Comparison of ENCODE assay signal across 8 cellular contexts in genomic region chr1:196609114-196609737, GRCh38. TPM values are rescaled to one million over a fixed set of nuclear protein-coding genes. Genes with fewer than 3 reads are reported as not detected.
A peak's percentile ranks its signal among the peaks of the same experiment; 100 is the strongest.
DNase-seq lines count a peak whose midpoint lies in the region; ATAC-seq, FAIRE-seq and TF ChIP-seq lines count a peak whose summit lies in the region.

No MANE protein-coding gene starts in this region.

- FAIRE-seq in small intestine (lab: Jason Lieb, UNC), result no peak

- H3K4ac ChIP-seq in IMR-90 (ENCODE audit: low read depth, low read length), result no peak overlapping the region

- H3K79me1 ChIP-seq in IMR-90 (ENCODE audit: low read depth in 1 of 2, low read length in 2 of 2), result no peaks in the 10 kb centered on the region

- H4K20me1 ChIP-seq in IMR-90 (ENCODE audit: insufficient read depth, low read length), result no peaks in the 10 kb centered on the region

- intact Hi-C loops in IMR-90 (cut with micrococcal nuclease), result loop anchor here (5.0 kb wide), 1 partner anchor 43 kb away; the partner anchor contains the start of gene CFH

- no TSS peak for BruUV-seq in IMR-90 (replicated peaks; lab: Mats Ljungman, UMichigan)

- no peak overlapping the region for H2AK5ac ChIP-seq in IMR-90 (ENCODE audit: low read depth, low read length)

- no peak overlapping the region for H3K27ac ChIP-seq in IMR-90 (ENCODE audit: insufficient read depth, low read length)
- peak overlapping the region; percentile 95 for H3K27ac ChIP-seq in ectodermal cell (ENCODE audit: insufficient read depth, low read depth, low read length, poor library complexity, severe bottlenecking)
- peak overlapping the region in 1 of 2 donors; percentile 88 for H3K27ac ChIP-seq in small intestine (ENCODE audit: low read depth in 1 of 2, low read length in 1 of 2)

- peak; percentile 35 for ATAC-seq in IMR-90 (ENCODE audit: low read depth)

- H2AFZ ChIP-seq in IMR-90 (replicated peaks; ENCODE audit: low read length, poor library complexity), result peak overlapping the region; percentile 94

- H3K4me1 ChIP-seq in IMR-90 (ENCODE audit: control insufficient read depth, insufficient read depth, low read length) (no peaks in the 10 kb centered on the region), ectodermal cell (ENCODE audit: control insufficient read depth, insufficient read depth, low read length) (peaks cover 5% of the 10 kb centered on the region), mucosa of stomach (ENCODE audit: control insufficient read depth, insufficient read depth, low read length) (no peaks in the 10 kb centered on the region), small intestine (ENCODE audit: control insufficient read depth in 2 of 2, insufficient read depth in 1 of 2, low read depth in 1 of 2, low read length in 1 of 2) (peaks cover 0 to 2% of the 10 kb centered on the region in 2 donors)

- H2BK15ac ChIP-seq in IMR-90 (ENCODE audit: low read depth, low read length), result no peak overlapping the region; the same call in 2 of the 3 replicates

- H3K9me3 ChIP-seq in IMR-90 (ENCODE audit: control insufficient read depth, insufficient read depth, low read length) (no peaks in the 10 kb centered on the region), ectodermal cell (ENCODE audit: control insufficient read depth, low read length) (no peaks in the 10 kb centered on the region), mucosa of stomach (ENCODE audit: control insufficient read depth, low read length) (no peaks in the 10 kb centered on the region), small intestine (ENCODE audit: control insufficient read depth, low read depth) (no peaks in the 10 kb centered on the region)

- H2BK120ac ChIP-seq in IMR-90 (ENCODE audit: low read depth, low read length), result peak overlapping the region; percentile 32; the same call in 1 of the 2 replicates

- no peak overlapping the region for H3K14ac ChIP-seq in IMR-90 (replicated peaks; ENCODE audit: low read depth, low read length)

- no peaks in the 10 kb centered on the region for H3K9me1 ChIP-seq in IMR-90 (ENCODE audit: insufficient read depth, low read length)

- peak overlapping the region; percentile 89 for H2AK9ac ChIP-seq in IMR-90 (replicated peaks; ENCODE audit: low read depth, low read length, poor library complexity)

- no peak overlapping the region for H2BK5ac ChIP-seq in IMR-90 (ENCODE audit: low read depth, low read length, poor library complexity, severe bottlenecking)

- H4K91ac ChIP-seq in IMR-90 (ENCODE audit: insufficient read depth, low read depth, low read length), result no peak overlapping the region; the same call in 1 of the 2 replicates

- H3K9ac ChIP-seq in IMR-90 (ENCODE audit: low read depth, low read length) (no peak overlapping the region), mucosa of stomach (ENCODE audit: low read length) (peak overlapping the region; percentile 64)

- WGBS in IMR-90 (ENCODE audit: extremely low coverage in 2 of 2, insufficient read length in 1 of 2), 2 experiments, result 23% methylated on average over 4 of the region's 16 CpGs; no CpG with 5 or more reads in 1 of the 2 experiments
- 23 to 24% methylated on average over 16 of the region's 16 CpGs for WGBS in ectodermal cell, 2 experiments
- WGBS in small intestine, 3 donors, result 22 to 32% (median 27%) methylated on average over 16 of the region's 16 CpGs

- no peak overlapping the region for H3K23ac ChIP-seq in IMR-90 (ENCODE audit: low read depth, low read length)

- H4K5ac ChIP-seq in IMR-90 (ENCODE audit: low read depth, low read length), result no peak overlapping the region

- H3K4me3 ChIP-seq in IMR-90 (ENCODE audit: insufficient read depth, low read depth, low read length), result peak overlapping the region; percentile 53
- H3K4me3 ChIP-seq in ectodermal cell (ENCODE audit: insufficient read depth, low read depth, low read length), result peak overlapping the region; percentile 80
- peak overlapping the region; percentile 34 for H3K4me3 ChIP-seq in mucosa of stomach (ENCODE audit: low read length)
- H3K4me3 ChIP-seq in small intestine (ENCODE audit: low read depth in 1 of 2, low read length in 2 of 2), result peak overlapping the region in 1 of 2 donors; percentile 30

- no peaks in the 10 kb centered on the region for H3K27me3 ChIP-seq in IMR-90 (ENCODE audit: control insufficient read depth, insufficient read depth, low read length)
- H3K27me3 ChIP-seq in ectodermal cell (ENCODE audit: control insufficient read depth, insufficient read depth, low read length, poor library complexity, severe bottlenecking), result no peaks in the 10 kb centered on the region
- H3K27me3 ChIP-seq in mucosa of stomach (ENCODE audit: control insufficient read depth, insufficient read depth, low read length), result no peaks in the 10 kb centered on the region
- peaks cover 0 to 2% of the 10 kb centered on the region in 2 donors for H3K27me3 ChIP-seq in small intestine (ENCODE audit: control insufficient read depth in 2 of 2, insufficient read depth in 2 of 2, low read length in 2 of 2)

- TF ChIP-seq POLR2A in IMR-90 (IDR thresholded peaks at IDR 0.05; ENCODE audit: low read depth, low read length), result no peak

- H3K4me2 ChIP-seq in IMR-90 (ENCODE audit: low read depth, low read length), result peak overlapping the region; percentile 78

- CTCF ChIA-PET in IMR-90 (lab: Yijun Ruan, JAX), result interaction anchor here (0.6 kb wide), 1 partner anchor 481 kb away, joined by 3 read pairs; no protein-coding TSS in a partner anchor

- no peak overlapping the region for H2BK20ac ChIP-seq in IMR-90 (ENCODE audit: low read depth, low read length)

- in situ Hi-C loops in IMR-90 (cut with MboI; ENCODE audit: low sequenced_read_pairs), result no loop called here

- peak overlapping the region in 1 of 2 experiments; percentile 62; a peak in 1 of 4 replicates for H4K8ac ChIP-seq in IMR-90 (ENCODE audit: low read depth in 2 of 2, low read length in 2 of 2)

- TF ChIP-seq CTCF in IMR-90 (conservative IDR thresholded peaks at IDR 0.05; ENCODE audit: low read depth, low read length), result no peak

- dilution Hi-C loops in IMR-90 (cut with HindIII; ENCODE audit: low sequenced_read_pairs, unreplicated experiment), result no loop called here

- no peak for TF ChIP-seq RAD21 in IMR-90 (IDR thresholded peaks at IDR 0.05; ENCODE audit: low read length)

- no peak overlapping the region for H3K56ac ChIP-seq in IMR-90 (ENCODE audit: extremely low read depth, insufficient read depth, low read length)

- DNase-seq in DMS153 treated with DMSO at 0.1 percent for 48 hours (lab: John Stamatoyannopoulos, UW; ENCODE audit: unreplicated experiment) (peak; percentile 64), IMR-90 (peak; percentile 11), small intestine (no peak), SK-N-DZ (ENCODE audit: low spot score) (no peak)
- no peak for DNase-seq in stimulated activated CD4-positive, alpha-beta T cell treated with anti-CD3 and anti-CD28 coated beads, Interleukin-12 subunit alpha, Interleukin-12 subunit beta, amount 100 ng/mL, for 4 hours
- no peak for DNase-seq in activated naive CD4-positive, alpha-beta T cell treated with anti-CD3 and anti-CD28 coated beads, Interleukin-2, amount 50 U/mL, for 16 hours

- H3K36me3 ChIP-seq in IMR-90 (ENCODE audit: control insufficient read depth, insufficient read depth, low read length) (no peaks in the 10 kb centered on the region), ectodermal cell (ENCODE audit: control insufficient read depth, insufficient read depth, low read length) (no peaks in the 10 kb centered on the region), mucosa of stomach (ENCODE audit: control insufficient read depth, insufficient read depth, low read length) (no peaks in the 10 kb centered on the region), small intestine (ENCODE audit: control insufficient read depth in 2 of 2, insufficient read depth in 2 of 2, low read length in 2 of 2) (no peaks in the 10 kb centered on the region)

- POLR2A ChIA-PET in IMR-90 (lab: Charles Lee; ENCODE audit: unreplicated experiment), result interaction anchor here (0.9 kb wide), 1 partner anchor 29 kb away, joined by 4 read pairs; no protein-coding TSS in a partner anchor

- no peak overlapping the region for H3K18ac ChIP-seq in IMR-90 (ENCODE audit: low read depth, low read length)

TF ChIP-seq in IMR-90, 13 proteins besides CTCF, POLR2A, EP300 and RAD21:
- 0 out of 2 replicates have a peak, but pooled peaks have one; percentile 18 for TF ChIP-seq CEBPB (IDR thresholded peaks at IDR 0.05; ENCODE audit: low read depth, low read length)
- TF ChIP-seq RCOR1 (IDR thresholded peaks at IDR 0.05; ENCODE audit: insufficient replicate concordance, low read length), result no peak

RNA-seq across cellular contexts. Expression of gene KCNT2, which starts 1.0 kb away (rescaled TPM):
- 0.56 and 0.72 TPM in 2 replicates for total RNA-seq in IMR-90 (2012; rRNA removed)
- polyA plus RNA-seq in IMR-90 (2012; rRNA removed), result 0.17 and 0.22 TPM in 2 replicates
- polyA plus RNA-seq in IMR-90 (2012; cell fraction: cytosol; rRNA removed), result 0.02 and 0.05 TPM in 2 replicates
- 0.10 and 1.3 TPM in 2 replicates for polyA plus RNA-seq in IMR-90 (2012; cell fraction: nucleus; rRNA removed; ENCODE audit: low replicate concordance)
- 15.6 TPM for polyA plus RNA-seq in ectodermal cell (2013, experiment 1 of 4)
- 14.2 TPM for polyA plus RNA-seq in ectodermal cell (2013, experiment 2 of 4)
- polyA plus RNA-seq in ectodermal cell (2013, experiment 3 of 4), result 15.6 TPM
- polyA plus RNA-seq in ectodermal cell (2013, experiment 4 of 4), result 18.2 TPM
- polyA plus RNA-seq in small intestine, result under 1 TPM in 2 of 3 donors, not detected in 1; 0.27 to 0.61 TPM
- polyA plus RNA-seq in SK-N-DZ (2014; cell fraction: cytosol; rRNA removed), result 7.4 and 9.0 TPM in 2 replicates
- polyA plus RNA-seq in SK-N-DZ (2014; cell fraction: nucleus; rRNA removed), result 27.3 and 28.7 TPM in 2 replicates

RNA-seq across cellular contexts. Expression of gene CFH, which starts 42.6 kb away (rescaled TPM):
- 6.3 and 12.8 TPM in 2 replicates for total RNA-seq in IMR-90 (2012; rRNA removed)
- polyA plus RNA-seq in IMR-90 (2012; rRNA removed) (9.8 and 12.1 TPM in 2 replicates), small intestine (10 to 100 TPM in 1 of 3 donors, 1 to 10 TPM in 1, under 1 TPM in 1; 0.89 to 52.9 (median 7.6) TPM)
- polyA plus RNA-seq in IMR-90 (2012; cell fraction: cytosol; rRNA removed), result 2.3 and 3.0 TPM in 2 replicates
- polyA plus RNA-seq in IMR-90 (2012; cell fraction: nucleus; rRNA removed; ENCODE audit: low replicate concordance), result 0.99 and 13.7 TPM in 2 replicates
- not detected for polyA plus RNA-seq in ectodermal cell (2013, experiment 1 of 4)
- polyA plus RNA-seq in ectodermal cell (2013, experiment 2 of 4), result 0.16 TPM
- not detected for polyA plus RNA-seq in ectodermal cell (2013, experiment 3 of 4)
- 0.12 TPM for polyA plus RNA-seq in ectodermal cell (2013, experiment 4 of 4)
- 0.18 and 0.38 TPM in 2 replicates for polyA plus RNA-seq in SK-N-DZ (2014; cell fraction: cytosol; rRNA removed)
- polyA plus RNA-seq in SK-N-DZ (2014; cell fraction: nucleus; rRNA removed), result 0.63 and 0.67 TPM in 2 replicates

Comparison
In these comparisons a context has a peak if more than half of its experiments do, and no peak if none do; other contexts are left out.
1. DNase-seq: peak in DMS153 treated with DMSO at 0.1 percent for 48 hours (single experiment) and IMR-90 (single experiment); none in stimulated activated CD4-positive, alpha-beta T cell treated with anti-CD3 and anti-CD28 coated beads, Interleukin-12 subunit alpha, Interleukin-12 subunit beta, amount 100 ng/mL, for 4 hours (single experiment), small intestine (single experiment), SK-N-DZ (single experiment) and activated naive CD4-positive, alpha-beta T cell treated with anti-CD3 and anti-CD28 coated beads, Interleukin-2, amount 50 U/mL, for 16 hours (single experiment).